ENCODE assay signal across 8 cellular contexts in genomic region chr14:24196071-24197061, GRCh38. TPM values are rescaled to one million over a fixed set of nuclear protein-coding genes. Genes with fewer than 3 reads are reported as not detected.
DNase-seq lines count a peak whose midpoint lies in the region; ATAC-seq, FAIRE-seq and TF ChIP-seq lines count a peak whose summit lies in the region.

No MANE protein-coding gene starts in this region.

- TF ChIP-seq CTCF in K562 (IDR thresholded peaks at IDR 0.05 in 2 of 3, conservative IDR thresholded peaks at IDR 0.05 in 1 of 3; ENCODE audit: insufficient read depth in 2 of 3, low read depth in 1 of 3, low read length in 3 of 3): no peak; a peak in 1 of 6 replicates
- no peak for TF ChIP-seq CTCF in kidney epithelial cell (IDR thresholded peaks at IDR 0.05; ENCODE audit: insufficient read depth, low read length, poor library complexity, severe bottlenecking)
- no peak for TF ChIP-seq CTCF in suprapubic skin (IDR thresholded peaks at IDR 0.05)

- no peaks in the 10 kb centered on the region for H3K27me3 ChIP-seq in K562 (ENCODE audit: control insufficient read depth in 2 of 2, insufficient read depth in 2 of 2, low read length in 2 of 2)
- H3K27me3 ChIP-seq in kidney epithelial cell (ENCODE audit: control insufficient read depth, insufficient read depth, low read length): no peaks in the 10 kb centered on the region
- no peaks in the 10 kb centered on the region for H3K27me3 ChIP-seq in suprapubic skin

- DNase-seq in G401 (ENCODE audit: low spot score) (peak; percentile 18), LHCN-M2 (ENCODE audit: low read depth) (peak; percentile 20), K562 (ENCODE audit: extremely low read depth in 1 of 4, low spot score in 3 of 4) (peak in 2 of 4 experiments; percentile 27 to 50), kidney epithelial cell (ENCODE audit: low read depth) (no peak), suprapubic skin (ENCODE audit: low spot score in 2 of 2) (no peak), Ammon's horn (ENCODE audit: low spot score) (no peak), islet precursor cell (no peak)

- peaks cover 6 to 13% of the 10 kb centered on the region in 2 experiments; a peak in 3 of 5 replicates for H3K4me1 ChIP-seq in K562 (replicated peaks in 1 of 2; ENCODE audit: control insufficient read depth in 2 of 2, insufficient read depth in 2 of 2, low read length in 2 of 2)
- peaks cover 47% of the 10 kb centered on the region for H3K4me1 ChIP-seq in suprapubic skin

- peak overlapping the region; percentile 96 to 99 for H3K9ac ChIP-seq in K562 (ENCODE audit: insufficient read depth in 1 of 2, low read depth in 2 of 2, low read length in 2 of 2)

- 2% methylated on average over 32 of the region's 33 CpGs for WGBS in K562 (ENCODE audit: insufficient coverage, low coverage, missing lambda C conversion rate)
- 40% methylated on average over 28 of the region's 33 CpGs for WGBS in suprapubic skin

- ATAC-seq in GM21447 (IDR thresholded peaks at IDR 0.05; ENCODE audit: unreplicated experiment) (peak; percentile 35), K562 (peak; percentile 66)

- POLR2A ChIA-PET in K562 (lab: Yijun Ruan, JAX): interaction anchor here (0.9 to 3.2 kb wide), 7 partner anchors 8 to 875 kb away, joined by 3 to 21 read pairs (median 5); partner anchors contain the start of genes CHMP4A, IRF9 and MDP1

- in situ Hi-C loops in G401 (cut with HindIII; ENCODE audit: low sequenced_read_pairs) (no loop called here), K562 (cut with MboI) (no loop called here)

- H3K9me3 ChIP-seq in K562 (replicated peaks; ENCODE audit: control insufficient read depth, insufficient read depth, low read depth, low read length): 0 out of 2 replicates have a peak, but pooled peaks cover 1% of the 10 kb centered on the region
- H3K9me3 ChIP-seq in suprapubic skin: no peaks in the 10 kb centered on the region

- H4K20me1 ChIP-seq in K562 (replicated peaks; ENCODE audit: control insufficient read depth, insufficient read depth, low read length): no peaks in the 10 kb centered on the region

- H3K36me3 ChIP-seq in K562 (ENCODE audit: control insufficient read depth, insufficient read depth, low read length) (peaks cover 26% of the 10 kb centered on the region; the same call in 2 of the 3 replicates), kidney epithelial cell (ENCODE audit: control insufficient read depth, insufficient read depth, low read length) (peaks cover 3% of the 10 kb centered on the region), suprapubic skin (peaks cover 21% of the 10 kb centered on the region)

- peak; percentile 78 for FAIRE-seq in K562 (lab: Jason Lieb, UNC)

- TF ChIP-seq POLR2A in K562 (conservative IDR thresholded peaks at IDR 0.05): no peak
- TF ChIP-seq POLR2A in suprapubic skin (IDR thresholded peaks at IDR 0.05): no peak

- H3K9me1 ChIP-seq in K562 (ENCODE audit: control insufficient read depth, insufficient read depth, low read length): no peaks in the 10 kb centered on the region

- H3K4me3 ChIP-seq in K562 (peak overlapping the region; percentile 67), kidney epithelial cell (ENCODE audit: low read depth, low read length) (peak overlapping the region; percentile 92), suprapubic skin (peak overlapping the region; percentile 99)

- TF ChIP-seq EP300 in K562 (IDR thresholded peaks at IDR 0.05; ENCODE audit: low read length) (no peak), suprapubic skin (IDR thresholded peaks at IDR 0.05) (no peak)

- peak overlapping the region; percentile 97 for H3K27ac ChIP-seq in K562 (ENCODE audit: extremely low read depth, low read depth, low read length)
- H3K27ac ChIP-seq in suprapubic skin: peak overlapping the region; percentile 97

- H3K79me2 ChIP-seq in K562 (ENCODE audit: control insufficient read depth, insufficient read depth, low read length): peaks cover 51% of the 10 kb centered on the region

- peak overlapping the region; percentile 86 for H3K4me2 ChIP-seq in K562 (ENCODE audit: insufficient read depth, low read length)

- BruUV-seq in K562 (replicated peaks; lab: Mats Ljungman, UMichigan): TSS peak; percentile 83

- H2AFZ ChIP-seq in K562 (ENCODE audit: low read depth, low read length): peak overlapping the region; percentile 98

- CTCF ChIA-PET in K562 (lab: Yijun Ruan, JAX; ENCODE audit: low intra/inter-chr PET ratio): no interaction called here

- intact Hi-C loops in K562 (cut with micrococcal nuclease): no loop called here

- no peak for TF ChIP-seq RAD21 in K562 (CRISPR knock-in tag; conservative IDR thresholded peaks at IDR 0.05 in 1 of 2, IDR thresholded peaks at IDR 0.05 in 1 of 2)

RNA-seq across cellular contexts. Expression of gene TM9SF1, which starts 1.1 kb away (rescaled TPM):
- 26.6 and 50.0 TPM in 2 replicates for total RNA-seq in G401 (2014; rRNA removed; shearing (Covaris generic))
- 84.2 and 85.8 TPM in 2 replicates for total RNA-seq in LHCN-M2 (2014; rRNA removed)
- 53.7 TPM for polyA plus RNA-seq in LHCN-M2 (2012)
- total RNA-seq in K562 (2011; cell fraction: chromatin; rRNA removed; ENCODE audit: low replicate concordance): 13.1 and 32.6 TPM in 2 replicates
- total RNA-seq in K562 (2011; cell fraction: nucleolus; rRNA removed): 28.6 and 29.0 TPM in 2 replicates
- total RNA-seq in K562 (2011; cell fraction: nucleoplasm; rRNA removed): 23.8 and 27.3 TPM in 2 replicates
- total RNA-seq in K562 (2014; rRNA removed): 11.8 and 15.0 TPM in 2 replicates
- total RNA-seq in K562 (2014; rRNA removed; fragmentation: Illumina TruSeq; extraction: Trizol): 6.9 and 11.0 TPM in 2 replicates
- 12.7 and 13.2 TPM in 2 replicates for total RNA-seq in K562 (2015; rRNA removed; fragmentation: Illumina TruSeq; extraction: Trizol)
- total RNA-seq in K562 (2021): 20.3 TPM in 2 replicates
- 9.2 and 10.6 TPM in 2 replicates for polyA plus RNA-seq in K562 (2011; rRNA removed)
- 20.9 and 23.6 TPM in 2 replicates for polyA plus RNA-seq in K562 (2011; cell fraction: cytosol; rRNA removed)
- 13.1 and 13.3 TPM in 2 replicates for polyA plus RNA-seq in K562 (2011; cell fraction: nucleus; rRNA removed)
- 15.5 and 21.2 TPM in 2 replicates for polyA plus RNA-seq in K562 (2012)
- polyA plus RNA-seq in K562 (2014; fragmentation: Illumina TruSeq; extraction: Trizol): 13.3 and 17.9 TPM in 2 replicates
- 1 to 10 TPM; 5.3 to 6.3 TPM for polyA plus RNA-seq in K562 (2014; fragmentation: Nextera tagmentation; extraction: Ambion mirVana)
- polyA plus RNA-seq in K562 (2014; rRNA removed): 13.0 and 18.9 TPM in 2 replicates
- 9.7 and 12.0 TPM in 2 replicates for polyA minus RNA-seq in K562 (2011; rRNA and poly(A)+ RNA removed)
- 2.8 and 4.1 TPM in 2 replicates for polyA minus RNA-seq in K562 (2011; cell fraction: cytosol; rRNA and poly(A)+ RNA removed)
- polyA minus RNA-seq in K562 (2011; cell fraction: nucleus; rRNA and poly(A)+ RNA removed): 5.8 and 6.7 TPM in 2 replicates
- 55.6 and 58.1 TPM in 2 replicates for total RNA-seq in kidney epithelial cell
- total RNA-seq in suprapubic skin: 10 to 100 TPM; 38.1 to 58.3 (median 53.4) TPM

RNA-seq across cellular contexts. Expression of gene IPO4, which starts 7.8 kb away (rescaled TPM):
- total RNA-seq in G401 (2014; rRNA removed; shearing (Covaris generic)): 79.5 and 80.4 TPM in 2 replicates
- total RNA-seq in LHCN-M2 (2014; rRNA removed) (75.0 and 87.9 TPM in 2 replicates), K562 (2014; rRNA removed) (109 and 151 TPM in 2 replicates), K562 (2014; rRNA removed; fragmentation: Illumina TruSeq; extraction: Trizol) (15.2 and 21.7 TPM in 2 replicates), K562 (2015; rRNA removed; fragmentation: Illumina TruSeq; extraction: Trizol) (31.8 and 36.2 TPM in 2 replicates), K562 (2021) (104 and 122 TPM in 2 replicates), kidney epithelial cell (59.3 and 67.2 TPM in 2 replicates), suprapubic skin (10 to 100 TPM; 43.0 to 90.5 (median 58.0) TPM)
- polyA plus RNA-seq in LHCN-M2 (2012): 37.3 TPM
- 71.7 and 221 TPM in 2 replicates for total RNA-seq in K562 (2011; cell fraction: chromatin; rRNA removed; ENCODE audit: low replicate concordance)
- 175 and 192 TPM in 2 replicates for total RNA-seq in K562 (2011; cell fraction: nucleolus; rRNA removed)
- 73.9 and 88.9 TPM in 2 replicates for total RNA-seq in K562 (2011; cell fraction: nucleoplasm; rRNA removed)
- polyA plus RNA-seq in K562 (2011; rRNA removed) (13.7 and 22.4 TPM in 2 replicates), K562 (2014; fragmentation: Illumina TruSeq; extraction: Trizol) (46.0 and 58.1 TPM in 2 replicates), K562 (2014; fragmentation: Nextera tagmentation; extraction: Ambion mirVana) (1 to 10 TPM; 7.3 to 7.5 TPM), K562 (2014; rRNA removed) (41.5 and 47.7 TPM in 2 replicates)
- 17.4 and 31.1 TPM in 2 replicates for polyA plus RNA-seq in K562 (2011; cell fraction: cytosol; rRNA removed)
- polyA plus RNA-seq in K562 (2011; cell fraction: nucleus; rRNA removed): 90.5 and 143 TPM in 2 replicates
- polyA plus RNA-seq in K562 (2012): 48.6 and 67.0 TPM in 2 replicates
- polyA minus RNA-seq in K562 (2011; rRNA and poly(A)+ RNA removed): 30.5 and 36.4 TPM in 2 replicates
- polyA minus RNA-seq in K562 (2011; cell fraction: cytosol; rRNA and poly(A)+ RNA removed): 44.0 and 46.2 TPM in 2 replicates
- 86.6 and 94.8 TPM in 2 replicates for polyA minus RNA-seq in K562 (2011; cell fraction: nucleus; rRNA and poly(A)+ RNA removed)

RNA-seq across cellular contexts. Expression of gene TSSK4, which starts 9.1 kb away (rescaled TPM):
- total RNA-seq in G401 (2014; rRNA removed; shearing (Covaris generic)): not detected in 2 replicates
- total RNA-seq in LHCN-M2 (2014; rRNA removed) (not detected in 2 replicates), K562 (2014; rRNA removed) (not detected in 2 replicates), K562 (2014; rRNA removed; fragmentation: Illumina TruSeq; extraction: Trizol) (not detected in 2 replicates), K562 (2015; rRNA removed; fragmentation: Illumina TruSeq; extraction: Trizol) (0.15 TPM in 1 of 2 replicates, not detected in the other), K562 (2021) (not detected in 2 replicates), kidney epithelial cell (not detected in 2 replicates), suprapubic skin (not detected)
- polyA plus RNA-seq in LHCN-M2 (2012): 1.1 TPM
- 0.40 and 1.6 TPM in 2 replicates for total RNA-seq in K562 (2011; cell fraction: chromatin; rRNA removed; ENCODE audit: low replicate concordance)
- total RNA-seq in K562 (2011; cell fraction: nucleolus; rRNA removed): 0.26 and 1.7 TPM in 2 replicates
- total RNA-seq in K562 (2011; cell fraction: nucleoplasm; rRNA removed): 1.6 and 3.0 TPM in 2 replicates
- polyA plus RNA-seq in K562 (2011; rRNA removed) (not detected in 2 replicates), K562 (2014; fragmentation: Illumina TruSeq; extraction: Trizol) (not detected in 2 replicates), K562 (2014; fragmentation: Nextera tagmentation; extraction: Ambion mirVana) (under 1 TPM; 0.07 to 0.14 TPM), K562 (2014; rRNA removed) (not detected in 2 replicates)
- polyA plus RNA-seq in K562 (2011; cell fraction: cytosol; rRNA removed): 0.04 TPM in 1 of 2 replicates, not detected in the other
- 0.14 and 0.35 TPM in 2 replicates for polyA plus RNA-seq in K562 (2011; cell fraction: nucleus; rRNA removed)
- polyA plus RNA-seq in K562 (2012): 1.7 and 2.2 TPM in 2 replicates
- polyA minus RNA-seq in K562 (2011; rRNA and poly(A)+ RNA removed): 0.27 and 0.95 TPM in 2 replicates
- polyA minus RNA-seq in K562 (2011; cell fraction: cytosol; rRNA and poly(A)+ RNA removed): not detected in 2 replicates
- polyA minus RNA-seq in K562 (2011; cell fraction: nucleus; rRNA and poly(A)+ RNA removed): 0.54 and 0.67 TPM in 2 replicates

RNA-seq across cellular contexts. Expression of gene CHMP4A, which starts 16.9 kb away (rescaled TPM):
- 30.8 and 40.4 TPM in 2 replicates for total RNA-seq in G401 (2014; rRNA removed; shearing (Covaris generic))
- total RNA-seq in LHCN-M2 (2014; rRNA removed) (48.6 and 54.1 TPM in 2 replicates), K562 (2014; rRNA removed) (52.5 and 52.7 TPM in 2 replicates), K562 (2014; rRNA removed; fragmentation: Illumina TruSeq; extraction: Trizol) (37.6 and 41.5 TPM in 2 replicates), K562 (2015; rRNA removed; fragmentation: Illumina TruSeq; extraction: Trizol) (37.2 and 38.7 TPM in 2 replicates), K562 (2021) (25.7 and 28.8 TPM in 2 replicates), kidney epithelial cell (92.8 and 112 TPM in 2 replicates), suprapubic skin (10 to 100 TPM; 47.2 to 86.3 (median 63.6) TPM)
- 116 TPM for polyA plus RNA-seq in LHCN-M2 (2012)
- total RNA-seq in K562 (2011; cell fraction: chromatin; rRNA removed; ENCODE audit: low replicate concordance): 40.8 and 43.4 TPM in 2 replicates
- total RNA-seq in K562 (2011; cell fraction: nucleolus; rRNA removed): 10.3 and 14.2 TPM in 2 replicates
- total RNA-seq in K562 (2011; cell fraction: nucleoplasm; rRNA removed): 21.1 and 24.1 TPM in 2 replicates
- polyA plus RNA-seq in K562 (2011; rRNA removed) (36.1 and 50.5 TPM in 2 replicates), K562 (2014; fragmentation: Illumina TruSeq; extraction: Trizol) (77.2 and 88.9 TPM in 2 replicates), K562 (2014; fragmentation: Nextera tagmentation; extraction: Ambion mirVana) (100 to 1,000 TPM in 1 of 2 experiments, 10 to 100 TPM in 1; 91.4 to 104 TPM), K562 (2014; rRNA removed) (77.0 and 84.5 TPM in 2 replicates)
- polyA plus RNA-seq in K562 (2011; cell fraction: cytosol; rRNA removed): 25.1 and 73.5 TPM in 2 replicates
- polyA plus RNA-seq in K562 (2011; cell fraction: nucleus; rRNA removed): 14.6 and 17.5 TPM in 2 replicates
- 67.8 and 71.0 TPM in 2 replicates for polyA plus RNA-seq in K562 (2012)
- 53.3 and 63.0 TPM in 2 replicates for polyA minus RNA-seq in K562 (2011; rRNA and poly(A)+ RNA removed)
- polyA minus RNA-seq in K562 (2011; cell fraction: cytosol; rRNA and poly(A)+ RNA removed): 10.3 TPM in 2 replicates
- polyA minus RNA-seq in K562 (2011; cell fraction: nucleus; rRNA and poly(A)+ RNA removed): 3.5 and 7.1 TPM in 2 replicates

RNA-seq across cellular contexts. Expression of gene MDP1, which starts 19.5 kb away (rescaled TPM):
- total RNA-seq in G401 (2014; rRNA removed; shearing (Covaris generic)): 16.6 and 16.9 TPM in 2 replicates
- total RNA-seq in LHCN-M2 (2014; rRNA removed) (16.6 and 18.5 TPM in 2 replicates), K562 (2014; rRNA removed) (2.7 and 6.8 TPM in 2 replicates), K562 (2014; rRNA removed; fragmentation: Illumina TruSeq; extraction: Trizol) (8.9 and 11.0 TPM in 2 replicates), K562 (2015; rRNA removed; fragmentation: Illumina TruSeq; extraction: Trizol) (7.8 and 8.5 TPM in 2 replicates), K562 (2021) (10.5 and 11.0 TPM in 2 replicates), kidney epithelial cell (11.8 and 19.9 TPM in 2 replicates), suprapubic skin (10 to 100 TPM; 10.9 to 18.2 (median 11.5) TPM)
- polyA plus RNA-seq in LHCN-M2 (2012): 26.2 TPM
- 3.0 and 11.2 TPM in 2 replicates for total RNA-seq in K562 (2011; cell fraction: chromatin; rRNA removed; ENCODE audit: low replicate concordance)
- 8.7 and 9.2 TPM in 2 replicates for total RNA-seq in K562 (2011; cell fraction: nucleolus; rRNA removed)
- 3.9 and 5.9 TPM in 2 replicates for total RNA-seq in K562 (2011; cell fraction: nucleoplasm; rRNA removed)
- polyA plus RNA-seq in K562 (2011; rRNA removed) (11.6 and 12.6 TPM in 2 replicates), K562 (2014; fragmentation: Illumina TruSeq; extraction: Trizol) (9.1 and 10.1 TPM in 2 replicates), K562 (2014; fragmentation: Nextera tagmentation; extraction: Ambion mirVana) (10 to 100 TPM; 27.2 to 29.6 TPM), K562 (2014; rRNA removed) (11.9 and 15.3 TPM in 2 replicates)
- 9.7 and 12.9 TPM in 2 replicates for polyA plus RNA-seq in K562 (2011; cell fraction: cytosol; rRNA removed)
- 12.8 and 15.2 TPM in 2 replicates for polyA plus RNA-seq in K562 (2011; cell fraction: nucleus; rRNA removed)
- 9.3 and 11.2 TPM in 2 replicates for polyA plus RNA-seq in K562 (2012)
- polyA minus RNA-seq in K562 (2011; rRNA and poly(A)+ RNA removed): 1.8 and 4.2 TPM in 2 replicates
- polyA minus RNA-seq in K562 (2011; cell fraction: cytosol; rRNA and poly(A)+ RNA removed): 1.7 and 3.4 TPM in 2 replicates
- 5.8 and 6.0 TPM in 2 replicates for polyA minus RNA-seq in K562 (2011; cell fraction: nucleus; rRNA and poly(A)+ RNA removed)

Comparison
In these comparisons a context has a peak if more than half of its experiments do, and no peak if none do; other contexts are left out.
1. DNase-seq: peak in G401 (single experiment) and LHCN-M2 (single experiment); none in kidney epithelial cell (single experiment), suprapubic skin (0 of 2), Ammon's horn (single experiment) and islet precursor cell (single experiment).
2. Peak in every context shown above with its lines, with median percentiles within 50 percentile points of each other: H3K4me3 ChIP-seq.